Comparison of ENCODE assay signal across 18 cellular contexts in the genomic region with DNA sequence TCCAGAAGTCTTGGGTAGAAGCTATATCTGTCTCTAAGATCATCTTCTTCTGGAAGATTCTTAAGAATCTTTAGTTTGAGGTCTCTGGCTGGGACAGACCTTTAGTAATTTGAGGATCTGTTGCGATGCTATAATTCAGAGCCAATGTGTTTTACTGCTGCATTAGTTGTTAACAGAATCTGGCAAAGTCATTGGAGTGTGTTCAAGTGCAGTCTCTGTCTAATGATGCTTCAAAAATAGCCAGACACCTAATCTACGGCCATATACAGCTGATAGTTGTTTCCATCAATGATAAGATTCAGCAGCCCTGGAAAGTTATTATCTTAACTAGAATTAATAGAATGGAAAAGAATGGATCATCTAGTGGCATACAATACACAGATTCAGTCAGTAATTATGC.
DNase-seq lines count a peak whose midpoint lies in the region; ATAC-seq and FAIRE-seq lines count a peak whose summit lies in the region.
"Had no signal": no experiment of that assay in that cellular context is flagged by ENCODE, and none has a peak within 500 bp of the region (broad histone marks: within the 10 kb centered on the region; RNA-seq: fewer than 3 reads in every experiment).

No MANE protein-coding gene starts in this region.

- FAIRE-seq in islet of Langerhans (lab: Jason Lieb, UNC) = peak; percentile 79
- FAIRE-seq: H1 had no signal

- peak overlapping the region; percentile 64 for H3K27ac Mint-ChIP-seq in activated T-cell treated with anti-CD3 and anti-CD28 coated beads, Interleukin-2, amount 50 U/mL, for 72 hours
- H3K27ac Mint-ChIP-seq in activated T-helper 17 cell treated with anti-CD3 and anti-CD28 coated beads, Interleukin-2, amount 50 U/mL, for 72 hours = peak overlapping the region; percentile 72
- H3K27ac Mint-ChIP-seq in stimulated activated effector memory CD8-positive, alpha-beta T cell treated with anti-CD3 and anti-CD28 coated beads, Interleukin-12 subunit alpha, Interleukin-12 subunit beta, amount 100 ng/mL, for 72 hours = peak overlapping the region; percentile 70
- H3K27ac Mint-ChIP-seq: CD4-positive, alpha-beta T cell had no signal

- peaks cover 39% of the 10 kb centered on the region for H3K4me1 Mint-ChIP-seq in activated T-cell treated with anti-CD3 and anti-CD28 coated beads, Interleukin-2, amount 50 U/mL, for 72 hours (ENCODE audit: low read depth)
- H3K4me1 Mint-ChIP-seq in activated T-helper 17 cell treated with anti-CD3 and anti-CD28 coated beads, Interleukin-2, amount 50 U/mL, for 72 hours = peaks cover 55% of the 10 kb centered on the region
- H3K4me1 Mint-ChIP-seq in stimulated activated effector memory CD8-positive, alpha-beta T cell treated with anti-CD3 and anti-CD28 coated beads, Interleukin-12 subunit alpha, Interleukin-12 subunit beta, amount 100 ng/mL, for 72 hours = peaks cover 64% of the 10 kb centered on the region

- H3K4me3 Mint-ChIP-seq in activated T-cell treated with anti-CD3 and anti-CD28 coated beads, Interleukin-2, amount 50 U/mL, for 72 hours = no peak overlapping the region
- H3K4me3 Mint-ChIP-seq in activated T-helper 17 cell treated with anti-CD3 and anti-CD28 coated beads, Interleukin-2, amount 50 U/mL, for 72 hours = no peak overlapping the region
- no peak overlapping the region for H3K4me3 Mint-ChIP-seq in stimulated activated effector memory CD8-positive, alpha-beta T cell treated with anti-CD3 and anti-CD28 coated beads, Interleukin-12 subunit alpha, Interleukin-12 subunit beta, amount 100 ng/mL, for 72 hours
- H3K4me3 Mint-ChIP-seq: CD4-positive, alpha-beta T cell had no signal

- H3K36me3 Mint-ChIP-seq in activated T-cell treated with anti-CD3 and anti-CD28 coated beads, Interleukin-2, amount 50 U/mL, for 72 hours (ENCODE audit: insufficient read depth in 2 of 2) = peaks cover 2 to 3% of the 10 kb centered on the region in 2 donors
- H3K36me3 Mint-ChIP-seq in activated T-helper 17 cell treated with anti-CD3 and anti-CD28 coated beads, Interleukin-2, amount 50 U/mL, for 72 hours (ENCODE audit: low read depth) = peaks cover 6% of the 10 kb centered on the region
- no peaks in the 10 kb centered on the region for H3K36me3 Mint-ChIP-seq in stimulated activated effector memory CD8-positive, alpha-beta T cell treated with anti-CD3 and anti-CD28 coated beads, Interleukin-12 subunit alpha, Interleukin-12 subunit beta, amount 100 ng/mL, for 72 hours

- ATAC-seq in activated T-cell treated with anti-CD3 and anti-CD28 coated beads, Interleukin-2, amount 50 U/mL, for 72 hours (replicated peaks in 1 of 2) = no peak
- ATAC-seq in activated T-helper 17 cell treated with anti-CD3 and anti-CD28 coated beads, Interleukin-2, amount 50 U/mL, for 72 hours (replicated peaks) = no peak
- no peak for ATAC-seq in stimulated activated effector memory CD8-positive, alpha-beta T cell treated with anti-CD3 and anti-CD28 coated beads, Interleukin-12 subunit alpha, Interleukin-12 subunit beta, amount 100 ng/mL, for 72 hours
- ATAC-seq: Panc1 had no signal

- no peaks in the 10 kb centered on the region for H3K27me3 Mint-ChIP-seq in activated T-cell treated with anti-CD3 and anti-CD28 coated beads, Interleukin-2, amount 50 U/mL, for 72 hours (ENCODE audit: low read depth)
- no peaks in the 10 kb centered on the region for H3K27me3 Mint-ChIP-seq in activated T-helper 17 cell treated with anti-CD3 and anti-CD28 coated beads, Interleukin-2, amount 50 U/mL, for 72 hours
- H3K27me3 Mint-ChIP-seq: CD4-positive, alpha-beta T cell had no signal

- peaks cover 0 to 3% of the 10 kb centered on the region in 2 donors for H3K9me3 Mint-ChIP-seq in activated T-cell treated with anti-CD3 and anti-CD28 coated beads, Interleukin-2, amount 50 U/mL, for 72 hours
- no peaks in the 10 kb centered on the region for H3K9me3 Mint-ChIP-seq in activated T-helper 17 cell treated with anti-CD3 and anti-CD28 coated beads, Interleukin-2, amount 50 U/mL, for 72 hours
- no peaks in the 10 kb centered on the region for H3K9me3 Mint-ChIP-seq in stimulated activated effector memory CD8-positive, alpha-beta T cell treated with anti-CD3 and anti-CD28 coated beads, Interleukin-12 subunit alpha, Interleukin-12 subunit beta, amount 100 ng/mL, for 72 hours

- DNase-seq in activated T-cell treated with anti-CD3 and anti-CD28 coated beads, Interleukin-2, amount 50 U/mL, for 72 hours = no peak
- no peak for DNase-seq in activated T-cell treated with anti-CD3 and anti-CD28 coated beads, Interleukin-2, amount 50 U/mL, for 48 hours
- DNase-seq in stimulated activated effector memory CD8-positive, alpha-beta T cell treated with anti-CD3 and anti-CD28 coated beads, Interleukin-12 subunit alpha, Interleukin-12 subunit beta, amount 100 ng/mL, for 72 hours (ENCODE audit: low spot score in 2 of 2) = no peak
- no peak for DNase-seq in NCI-H2029 treated with DMSO at 0.1 percent for 48 hours (lab: John Stamatoyannopoulos, UW)
- no peak for DNase-seq in NCI-H2196 (lab: John Stamatoyannopoulos, UW; ENCODE audit: unreplicated experiment)
- no peak for DNase-seq in HuH-7 (ENCODE audit: low spot score)
- DNase-seq: BE2C; Caco-2; CD4-positive, alpha-beta T cell; GF-D8; KBM-7; NCI-H1694 treated with DMSO at 0.1 percent for 48 hours; NCI-H446; NCI-H69 had no signal
